13 cellular contexts compared by ENCODE assay signal in genomic region chr2:135840601-135841000, GRCh38. TPM values are rescaled to one million over a fixed set of nuclear protein-coding genes. Genes with fewer than 3 reads are reported as not detected.
DNase-seq lines count a peak whose midpoint lies in the region; ATAC-seq and TF ChIP-seq lines count a peak whose summit lies in the region.
"Had no signal": no experiment of that assay in that cellular context is flagged by ENCODE, and none has a peak within 500 bp of the region (broad histone marks: within the 10 kb centered on the region; RNA-seq: fewer than 3 reads in every experiment).

No MANE protein-coding gene starts in this region.

- in situ Hi-C loops in GM13977 (cut with MboI; ENCODE audit: low pct_unique_long_range_greater_than_20kb, low sequenced_read_pairs, unreplicated experiment), result no loop called here

- CTCF ChIA-PET in activated CD4-positive, alpha-beta memory T cell treated with anti-CD3 and anti-CD28 coated beads, Interleukin-2, amount 10 ng/mL, durations not matched to agents 7 days and 5 days (lab: Charles Lee), result interaction anchor here (3.3 kb wide), 1 partner anchor 43 kb away, joined by 10 read pairs; no protein-coding TSS in a partner anchor

- TF ChIP-seq CTCF in fibroblast of the aortic adventitia (IDR thresholded peaks at IDR 0.05; ENCODE audit: insufficient read depth, low read length) (no peak), GM13977 (IDR thresholded peaks at IDR 0.05; ENCODE audit: extremely low read depth, insufficient read depth, missing control alignments) (no peak), type B pancreatic cell (conservative IDR thresholded peaks at IDR 0.05) (no peak)

- peaks cover 28% of the 10 kb centered on the region for H3K4me1 Mint-ChIP-seq in activated CD4-positive, alpha-beta memory T cell treated with anti-CD3 and anti-CD28 coated beads, Interleukin-2, amount 10 ng/mL, durations not matched to agents 7 days and 5 days
- peaks cover 10% of the 10 kb centered on the region for H3K4me1 Mint-ChIP-seq in type B pancreatic cell (ENCODE audit: unreplicated experiment)

- no peaks in the 10 kb centered on the region for H3K27me3 Mint-ChIP-seq in activated CD4-positive, alpha-beta memory T cell treated with anti-CD3 and anti-CD28 coated beads, Interleukin-2, amount 10 ng/mL, durations not matched to agents 7 days and 5 days
- H3K27me3 Mint-ChIP-seq in type B pancreatic cell, result no peaks in the 10 kb centered on the region

- DNase-seq in activated CD4-positive, alpha-beta memory T cell treated with anti-CD3 and anti-CD28 coated beads, Interleukin-2, amount 10 ng/mL, durations not matched to agents 7 days and 5 days, result no peak
- peak; percentile 50 for DNase-seq in fibroblast of the aortic adventitia (ENCODE audit: low read depth)
- DNase-seq in pons (ENCODE audit: low spot score), result peak; percentile 5
- no peak for DNase-seq in GM13977 (ENCODE audit: low spot score)
- no peak for DNase-seq in amniotic stem cell (lab: John Stamatoyannopoulos, UW)
- no peak for DNase-seq in type B pancreatic cell (ENCODE audit: extremely low spot score, unreplicated experiment)
- DNase-seq: activated gamma-delta T cell, NCI-H524 treated with DMSO at 0.1 percent for 48 hours had no signal

- ATAC-seq in GM19351 (IDR thresholded peaks at IDR 0.05; ENCODE audit: unreplicated experiment), result peak; percentile 81
- no peak for ATAC-seq in GM19395 (IDR thresholded peaks at IDR 0.05; ENCODE audit: unreplicated experiment)

- H3K9me3 Mint-ChIP-seq in activated CD4-positive, alpha-beta memory T cell treated with anti-CD3 and anti-CD28 coated beads, Interleukin-2, amount 10 ng/mL, durations not matched to agents 7 days and 5 days, result no peaks in the 10 kb centered on the region
- H3K9me3 Mint-ChIP-seq in type B pancreatic cell, result peaks cover 4% of the 10 kb centered on the region
- H3K9me3 Mint-ChIP-seq: T-helper 2 cell treated with Interferon-gamma antibody and Interleukin-4, amounts not matched to agents 5 μg/mL and 100 μg/mL, for 36 hours had no signal

- H3K4me3 Mint-ChIP-seq in activated CD4-positive, alpha-beta memory T cell treated with anti-CD3 and anti-CD28 coated beads, Interleukin-2, amount 10 ng/mL, durations not matched to agents 7 days and 5 days, result no peak overlapping the region
- H3K4me3 Mint-ChIP-seq in type B pancreatic cell, result no peak overlapping the region
- H3K4me3 Mint-ChIP-seq: T-helper 2 cell treated with Interferon-gamma antibody and Interleukin-4, amounts not matched to agents 5 μg/mL and 100 μg/mL, for 36 hours had no signal

- peak overlapping the region; percentile 31 for H3K4me3 ChIP-seq in fibroblast of the aortic adventitia (ENCODE audit: low read depth, low read length)
- H3K4me3 ChIP-seq: suprapubic skin had no signal

- peak overlapping the region; percentile 34 for H3K27ac Mint-ChIP-seq in activated CD4-positive, alpha-beta memory T cell treated with anti-CD3 and anti-CD28 coated beads, Interleukin-2, amount 10 ng/mL, durations not matched to agents 7 days and 5 days
- no peak overlapping the region for H3K27ac Mint-ChIP-seq in type B pancreatic cell

- POLR2A ChIA-PET in activated CD4-positive, alpha-beta memory T cell treated with anti-CD3 and anti-CD28 coated beads, Interleukin-2, amount 10 ng/mL, durations not matched to agents 7 days and 5 days (lab: Charles Lee), result interaction anchor here (1.3 to 2.2 kb wide), 2 partner anchors 20 to 34 kb away, joined by 3 to 9 read pairs; no protein-coding TSS in a partner anchor

- H3K36me3 Mint-ChIP-seq in activated CD4-positive, alpha-beta memory T cell treated with anti-CD3 and anti-CD28 coated beads, Interleukin-2, amount 10 ng/mL, durations not matched to agents 7 days and 5 days (ENCODE audit: low read depth), result peaks cover 61% of the 10 kb centered on the region
- peaks cover 28% of the 10 kb centered on the region for H3K36me3 Mint-ChIP-seq in type B pancreatic cell

RNA-seq across cellular contexts. Expression of gene LCT, which starts 3.6 kb away (rescaled TPM):
- under 1 TPM; 0.08 to 0.13 TPM for total RNA-seq in activated CD4-positive, alpha-beta memory T cell treated with anti-CD3 and anti-CD28 coated beads, Interleukin-2, amount 10 ng/mL, durations not matched to agents 7 days and 5 days
- total RNA-seq in fibroblast of the aortic adventitia (ENCODE audit: low replicate concordance) (not detected in 2 replicates), type B pancreatic cell (ENCODE audit: low replicate concordance) (2.8 and 7.2 TPM in 2 replicates)
- total RNA-seq: HT1080, suprapubic skin had no signal

RNA-seq across cellular contexts. Expression of gene MCM6, which starts 35.6 kb away (rescaled TPM):
- total RNA-seq in activated CD4-positive, alpha-beta memory T cell treated with anti-CD3 and anti-CD28 coated beads, Interleukin-2, amount 10 ng/mL, durations not matched to agents 7 days and 5 days, result 100 to 1,000 TPM; 128 to 130 TPM
- 13.2 and 39.1 TPM in 2 replicates for total RNA-seq in fibroblast of the aortic adventitia (ENCODE audit: low replicate concordance)
- total RNA-seq in type B pancreatic cell (ENCODE audit: low replicate concordance), result 35.8 and 54.9 TPM in 2 replicates

Comparison
In these comparisons a context has a peak if more than half of its experiments do, and no peak if none do; other contexts are left out.
1. DNase-seq: peak in fibroblast of the aortic adventitia (single experiment) and pons (single experiment); none in activated CD4-positive, alpha-beta memory T cell treated with anti-CD3 and anti-CD28 coated beads, Interleukin-2, amount 10 ng/mL, durations not matched to agents 7 days and 5 days (single experiment), GM13977 (single experiment), amniotic stem cell (single experiment) and type B pancreatic cell (single experiment).